Comparison of ENCODE assay signal across 17 cellular contexts in the genomic region with DNA sequence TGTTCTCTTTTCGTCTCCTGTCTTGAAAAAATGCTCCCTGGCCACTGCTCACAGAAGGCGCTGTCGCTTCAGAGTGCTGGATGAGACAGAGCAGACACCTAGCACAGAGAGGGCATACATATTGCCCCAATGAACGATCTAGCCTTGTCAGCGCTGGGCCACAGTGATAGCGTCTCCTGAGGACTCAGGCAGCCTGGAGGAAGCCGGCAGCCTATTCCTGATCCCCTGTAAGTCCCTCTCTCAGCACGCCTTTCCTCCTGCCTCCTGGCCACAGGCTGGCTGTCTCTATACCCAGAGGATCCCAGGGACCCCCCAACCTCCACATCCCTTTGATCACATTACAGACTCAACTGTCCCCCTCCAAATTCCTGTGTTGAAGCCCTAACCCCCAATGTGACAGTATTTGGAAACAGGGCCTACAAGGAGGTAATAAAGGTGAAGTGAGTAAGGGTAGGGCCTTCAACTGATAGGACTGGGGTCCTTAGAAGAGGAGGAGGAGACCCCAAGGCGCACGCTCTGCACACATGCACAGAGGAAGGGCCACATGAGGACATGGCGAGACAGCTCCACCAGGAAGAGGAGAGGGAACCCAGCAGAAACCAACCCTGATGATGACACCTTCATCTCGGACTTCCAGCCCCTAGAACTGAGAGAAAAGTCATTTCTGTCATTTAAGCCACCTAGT. TPM values are rescaled to one million over a fixed set of nuclear protein-coding genes. Genes with fewer than 3 reads are reported as not detected.
"Had no signal": no experiment of that assay in that cellular context is flagged by ENCODE, and none has a peak within 500 bp of the region (broad histone marks: within the 10 kb centered on the region; RNA-seq: fewer than 3 reads in every experiment).

No MANE protein-coding gene starts in this region.

- H3K4me3 ChIP-seq: colonic mucosa, esophagus muscularis mucosa, ovary, thyroid gland had no signal

- H3K27ac ChIP-seq: colonic mucosa, esophagus muscularis mucosa, ovary, thyroid gland had no signal

- H3K4me1 Mint-ChIP-seq: activated B cell treated with CpG ODN at 0.5 μM for 24 hours; stimulated activated effector memory CD8-positive, alpha-beta T cell treated with anti-CD3 and anti-CD28 coated beads, Interleukin-12 subunit alpha, Interleukin-12 subunit beta, amount 100 ng/mL, for 72 hours had no signal

- H3K4me3 Mint-ChIP-seq: activated B cell treated with CpG ODN at 0.5 μM for 24 hours; activated naive CD4-positive, alpha-beta T cell treated with anti-CD3 and anti-CD28 coated beads for 36 hours; nephron progenitor cell; stimulated activated effector memory CD8-positive, alpha-beta T cell treated with anti-CD3 and anti-CD28 coated beads, Interleukin-12 subunit alpha, Interleukin-12 subunit beta, amount 100 ng/mL, for 72 hours; T-helper 2 cell treated with Interferon-gamma antibody and Interleukin-4, amounts not matched to agents 5 μg/mL and 100 μg/mL, for 36 hours had no signal

- H3K4me1 ChIP-seq: colonic mucosa, esophagus muscularis mucosa had no signal

- H3K27me3 ChIP-seq: colonic mucosa, ovary, thyroid gland had no signal

- H3K27ac Mint-ChIP-seq: activated B cell treated with CpG ODN at 0.5 μM for 24 hours; activated naive CD4-positive, alpha-beta T cell treated with anti-CD3 and anti-CD28 coated beads for 36 hours; nephron progenitor cell; stimulated activated effector memory CD8-positive, alpha-beta T cell treated with anti-CD3 and anti-CD28 coated beads, Interleukin-12 subunit alpha, Interleukin-12 subunit beta, amount 100 ng/mL, for 72 hours; T-helper 2 cell treated with Interferon-gamma antibody and Interleukin-4, amounts not matched to agents 5 μg/mL and 100 μg/mL, for 36 hours had no signal

- H3K36me3 Mint-ChIP-seq: stimulated activated effector memory CD8-positive, alpha-beta T cell treated with anti-CD3 and anti-CD28 coated beads, Interleukin-12 subunit alpha, Interleukin-12 subunit beta, amount 100 ng/mL, for 72 hours had no signal

- DNase-seq: activated B cell treated with CpG ODN at 0.5 μM for 24 hours; activated CD4-positive, alpha-beta T cell treated with anti-CD3 and anti-CD28 coated beads for 48 hours; activated CD8-positive, alpha-beta memory T cell treated with anti-CD3 and anti-CD28 coated beads, Interleukin-2, amount 50 U/mL, for 48 hours; activated naive CD4-positive, alpha-beta T cell treated with anti-CD3 and anti-CD28 coated beads for 36 hours; caudate nucleus; colonic mucosa; effector CD4-positive, alpha-beta T cell; hypothalamus; mesendoderm; nephron progenitor cell; ovary; thyroid gland had no signal

- H3K36me3 ChIP-seq: colonic mucosa, esophagus muscularis mucosa, ovary, thyroid gland had no signal

- ATAC-seq: stimulated activated effector memory CD8-positive, alpha-beta T cell treated with anti-CD3 and anti-CD28 coated beads, Interleukin-12 subunit alpha, Interleukin-12 subunit beta, amount 100 ng/mL, for 72 hours had no signal

- H3K9me3 ChIP-seq: colonic mucosa, esophagus muscularis mucosa, ovary, thyroid gland had no signal

- H3K9me3 Mint-ChIP-seq: activated B cell treated with CpG ODN at 0.5 μM for 24 hours; activated naive CD4-positive, alpha-beta T cell treated with anti-CD3 and anti-CD28 coated beads for 36 hours; nephron progenitor cell; stimulated activated effector memory CD8-positive, alpha-beta T cell treated with anti-CD3 and anti-CD28 coated beads, Interleukin-12 subunit alpha, Interleukin-12 subunit beta, amount 100 ng/mL, for 72 hours; T-helper 2 cell treated with Interferon-gamma antibody and Interleukin-4, amounts not matched to agents 5 μg/mL and 100 μg/mL, for 36 hours had no signal

RNA-seq across cellular contexts. Expression of a gene that starts 7.5 kb away (rescaled TPM):
- total RNA-seq: activated B cell treated with CpG ODN at 0.5 μM for 24 hours; activated naive CD4-positive, alpha-beta T cell treated with anti-CD3 and anti-CD28 coated beads for 36 hours; glomerular endothelial cell had no signal

RNA-seq across cellular contexts. Expression of a gene that starts 54.6 kb away (rescaled TPM):
- total RNA-seq: activated B cell treated with CpG ODN at 0.5 μM for 24 hours; activated naive CD4-positive, alpha-beta T cell treated with anti-CD3 and anti-CD28 coated beads for 36 hours; esophagus muscularis mucosa; glomerular endothelial cell; kidney epithelial cell; thyroid gland had no signal
- polyA plus RNA-seq: ovary had no signal
